In genomic region chr16:5595849-5596248, GRCh38 we compare ENCODE assay signal across 26 cellular contexts.
"Had no signal": no experiment of that assay in that cellular context is flagged by ENCODE, and none has a peak within 500 bp of the region (broad histone marks: within the 10 kb centered on the region; RNA-seq: fewer than 3 reads in every experiment).

No MANE protein-coding gene starts in this region.

- H3K4me3 ChIP-seq: stomach, suprapubic skin, testis, thoracic aorta, thyroid gland, tibial artery, tibial nerve, transverse colon, upper lobe of left lung, upper lobe of right lung, uterus, vagina had no signal

- H3K4me1 ChIP-seq: stomach, suprapubic skin, testis, thyroid gland, tibial artery, tibial nerve, transverse colon, upper lobe of left lung, upper lobe of right lung, uterus, vagina had no signal

- ATAC-seq: stimulated activated effector memory CD8-positive, alpha-beta T cell treated with anti-CD3 and anti-CD28 coated beads, Interleukin-12 subunit alpha, Interleukin-12 subunit beta, amount 100 ng/mL, for 72 hours; stimulated activated memory B cell treated with anti-CD40 and anti-IgM and Interleukin-4, amounts not matched to agents 10 μg/mL and 1 μg/mL and 100 μg/mL, for 72 hours; stimulated activated naive B cell treated with anti-CD40 and anti-IgM and Interleukin-4, amounts not matched to agents 10 μg/mL and 1 μg/mL and 100 μg/mL, for 72 hours; stimulated activated naive CD8-positive, alpha-beta T cell treated with anti-CD3 and anti-CD28 coated beads, Interleukin-15, amount 100 ng/mL, for 72 hours; stimulated activated naive CD8-positive, alpha-beta T cell treated with anti-CD3 and anti-CD28 coated beads, Interleukin-15, Interleukin-2, amounts not matched to agents 100 U/mL and 50 U/mL, for 24 hours; upper lobe of right lung had no signal

- H3K9me3 ChIP-seq: suprapubic skin, testis, thoracic aorta, thyroid gland, tibial artery, transverse colon, upper lobe of right lung, uterus, vagina had no signal

- H3K27ac ChIP-seq: stomach, suprapubic skin, testis, thoracic aorta, thyroid gland, tibial artery, tibial nerve, transverse colon, upper lobe of left lung, upper lobe of right lung, uterus, vagina had no signal

- DNase-seq: stimulated activated CD4-positive, alpha-beta T cell treated with anti-CD3 and anti-CD28 coated beads, Interleukin-2, amount 100 ng/mL, for 48 hours; stimulated activated CD4-positive, alpha-beta T cell treated with anti-CD3 and anti-CD28 coated beads, Interleukin-4, amount 100 ng/mL, for 1 hour; stimulated activated CD4-positive, alpha-beta T cell treated with anti-CD3 and anti-CD28 coated beads, Interleukin-4, amount 100 ng/mL, for 24 hours; stimulated activated CD4-positive, alpha-beta T cell treated with anti-CD3 and anti-CD28 coated beads, Interleukin-4, amount 100 ng/mL, for 4 hours; stimulated activated CD8-positive, alpha-beta memory T cell treated with anti-CD3 and anti-CD28 coated beads, Interleukin-4, amount 100 ng/mL, for 48 hours; stimulated activated naive B cell treated with anti-CD40 and anti-IgM and Interleukin-4, amounts not matched to agents 10 μg/mL and 1 μg/mL and 100 μg/mL, for 72 hours; stimulated activated naive CD4-positive, alpha-beta T cell; stimulated activated naive CD4-positive, alpha-beta T cell treated with Interleukin-2 at 50 U/mL for 16 hours; stimulated activated naive CD8-positive, alpha-beta T cell treated with anti-CD3 and anti-CD28 coated beads, Interleukin-15, amount 100 ng/mL, for 72 hours; stimulated activated naive CD8-positive, alpha-beta T cell treated with anti-CD3 and anti-CD28 coated beads, Interleukin-15, Interleukin-2, amounts not matched to agents 100 U/mL and 50 U/mL, for 24 hours; stomach; substantia nigra; testis; thyroid gland; tibial artery; transverse colon; trophoblast cell; upper lobe of left lung; upper lobe of right lung; uterus had no signal

- H3K27me3 ChIP-seq: stomach, suprapubic skin, testis, thyroid gland, tibial artery, tibial nerve, transverse colon, upper lobe of left lung, upper lobe of right lung, uterus, vagina had no signal

- H3K36me3 ChIP-seq: stomach, suprapubic skin, thoracic aorta, thyroid gland, tibial artery, tibial nerve, transverse colon, upper lobe of left lung, upper lobe of right lung, uterus, vagina had no signal
